Comparison of ENCODE assay signal across 10 cellular contexts in genomic region chr20:37295001-37295400, GRCh38. TPM values are rescaled to one million over a fixed set of nuclear protein-coding genes. Genes with fewer than 3 reads are reported as not detected.
DNase-seq lines count a peak whose midpoint lies in the region; ATAC-seq and TF ChIP-seq lines count a peak whose summit lies in the region.
"Had no signal": no experiment of that assay in that cellular context is flagged by ENCODE, and none has a peak within 500 bp of the region (broad histone marks: within the 10 kb centered on the region; RNA-seq: fewer than 3 reads in every experiment).

No MANE protein-coding gene starts in this region.

- TF ChIP-seq CTCF in cardiac fibroblast (IDR thresholded peaks at IDR 0.05; ENCODE audit: low read depth, low read length): no peak

- H3K4me3 Mint-ChIP-seq in stimulated activated memory B cell treated with anti-CD40 and anti-IgM and Interleukin-4, amounts not matched to agents 10 μg/mL and 1 μg/mL and 100 μg/mL, for 72 hours: no peak overlapping the region

- DNase-seq in AG20443 (ENCODE audit: low spot score) (peak; percentile 91), LHCN-M2 (ENCODE audit: low read depth) (peak; percentile 98), cardiac fibroblast (ENCODE audit: low read depth in 2 of 2) (peak; percentile 86 to 99), non-pigmented ciliary epithelial cell (ENCODE audit: low read depth) (peak; percentile 98), NCI-H82 (lab: John Stamatoyannopoulos, UW) (no peak), germinal center (ENCODE audit: low spot score) (no peak)
- DNase-seq: NCI-H446 treated with DMSO at 0.1 percent for 48 hours; stimulated activated CD4-positive, alpha-beta T cell treated with anti-CD3 and anti-CD28 coated beads, Interleukin-12 subunit alpha, Interleukin-12 subunit beta, amount 100 ng/mL, for 4 hours had no signal

- no peak overlapping the region for H3K27ac Mint-ChIP-seq in stimulated activated memory B cell treated with anti-CD40 and anti-IgM and Interleukin-4, amounts not matched to agents 10 μg/mL and 1 μg/mL and 100 μg/mL, for 72 hours

- no peaks in the 10 kb centered on the region for H3K27me3 Mint-ChIP-seq in stimulated activated memory B cell treated with anti-CD40 and anti-IgM and Interleukin-4, amounts not matched to agents 10 μg/mL and 1 μg/mL and 100 μg/mL, for 72 hours

- no peak overlapping the region for H3K4me3 ChIP-seq in cardiac fibroblast (replicated peaks in 1 of 2; ENCODE audit: low read depth in 2 of 2, low read length in 2 of 2)

- peaks cover 4% of the 10 kb centered on the region for H3K9me3 Mint-ChIP-seq in stimulated activated memory B cell treated with anti-CD40 and anti-IgM and Interleukin-4, amounts not matched to agents 10 μg/mL and 1 μg/mL and 100 μg/mL, for 72 hours

- peaks cover 48% of the 10 kb centered on the region for H3K36me3 Mint-ChIP-seq in stimulated activated memory B cell treated with anti-CD40 and anti-IgM and Interleukin-4, amounts not matched to agents 10 μg/mL and 1 μg/mL and 100 μg/mL, for 72 hours

- peaks cover 60% of the 10 kb centered on the region for H3K4me1 Mint-ChIP-seq in stimulated activated memory B cell treated with anti-CD40 and anti-IgM and Interleukin-4, amounts not matched to agents 10 μg/mL and 1 μg/mL and 100 μg/mL, for 72 hours

- no peak for ATAC-seq in GM18907 (IDR thresholded peaks at IDR 0.05; ENCODE audit: unreplicated experiment)
- ATAC-seq in stimulated activated memory B cell treated with anti-CD40 and anti-IgM and Interleukin-4, amounts not matched to agents 10 μg/mL and 1 μg/mL and 100 μg/mL, for 72 hours: no peak

RNA-seq across cellular contexts. Expression of gene MANBAL, which starts 5.5 kb away (rescaled TPM):
- total RNA-seq in LHCN-M2 (2014; rRNA removed): 14.5 and 21.9 TPM in 2 replicates
- polyA plus RNA-seq in LHCN-M2 (2012): 87.2 TPM

RNA-seq across cellular contexts. Expression of gene GHRH, which starts 33.4 kb away (rescaled TPM):
- not detected in 2 replicates for total RNA-seq in LHCN-M2 (2014; rRNA removed)
- polyA plus RNA-seq in LHCN-M2 (2012): not detected

RNA-seq across cellular contexts. Expression of gene SRC, which starts 50.9 kb away (rescaled TPM):
- 7.5 and 7.8 TPM in 2 replicates for total RNA-seq in LHCN-M2 (2014; rRNA removed)
- polyA plus RNA-seq in LHCN-M2 (2012): 9.5 TPM

Comparison
In these comparisons a context has a peak if more than half of its experiments do, and no peak if none do; other contexts are left out.
1. DNase-seq: peak in AG20443 (single experiment), LHCN-M2 (single experiment), cardiac fibroblast (2 of 2) and non-pigmented ciliary epithelial cell (single experiment); none in NCI-H82 (single experiment) and germinal center (single experiment).